Comparison of ENCODE assay signal across 11 cellular contexts in genomic region chr4:175705407-175705806, GRCh38.
DNase-seq lines count a peak whose midpoint lies in the region; ATAC-seq and TF ChIP-seq lines count a peak whose summit lies in the region.
"Had no signal": no experiment of that assay in that cellular context is flagged by ENCODE, and none has a peak within 500 bp of the region (broad histone marks: within the 10 kb centered on the region; RNA-seq: fewer than 3 reads in every experiment).

No MANE protein-coding gene starts in this region.

- H3K27me3 ChIP-seq in MG63 (peaks cover 3% of the 10 kb centered on the region; the same call in 1 of the 2 replicates), right cardiac atrium (ENCODE audit: control insufficient read depth, insufficient read depth) (no peaks in the 10 kb centered on the region)
- H3K27me3 ChIP-seq: pancreas had no signal

- H3K27ac ChIP-seq in right cardiac atrium (ENCODE audit: low read length) = no peak overlapping the region
- H3K27ac ChIP-seq: pancreas had no signal

- ATAC-seq in right cardiac atrium (peak in 1 of 2 donors; percentile 50), HG02759 (IDR thresholded peaks at IDR 0.05; ENCODE audit: unreplicated experiment) (no peak), GM21529 (IDR thresholded peaks at IDR 0.05; ENCODE audit: unreplicated experiment) (no peak)

- H3K27ac Mint-ChIP-seq in endothelial cell (ENCODE audit: unreplicated experiment) = no peak overlapping the region

- H3K4me3 Mint-ChIP-seq in endothelial cell (ENCODE audit: unreplicated experiment) = no peak overlapping the region

- peak; percentile 93 for DNase-seq in MG63
- peak; percentile 89 for DNase-seq in SK-MEL-5 (ENCODE audit: low read depth, low spot score)
- peak; percentile 46 to 83 (median 77) for DNase-seq in right cardiac atrium
- DNase-seq in retina = peak; percentile 72
- no peak for DNase-seq in endothelial cell (ENCODE audit: low spot score)
- DNase-seq in GM19240 (ENCODE audit: insufficient read length, low spot score) = no peak
- DNase-seq: DMS79, NCI-H1930 had no signal

- no peaks in the 10 kb centered on the region for H3K4me1 ChIP-seq in right cardiac atrium (ENCODE audit: control insufficient read depth, insufficient read depth, low read length)
- H3K4me1 ChIP-seq: pancreas had no signal

- H3K4me3 ChIP-seq in MG63 (no peak overlapping the region), right cardiac atrium (ENCODE audit: low read length) (no peak overlapping the region)
- H3K4me3 ChIP-seq: pancreas had no signal

- H3K4me1 Mint-ChIP-seq in endothelial cell (ENCODE audit: unreplicated experiment) = no peaks in the 10 kb centered on the region

- no peaks in the 10 kb centered on the region for H3K36me3 Mint-ChIP-seq in endothelial cell (ENCODE audit: low read depth, unreplicated experiment)

- no peak for TF ChIP-seq CTCF in endothelial cell (IDR thresholded peaks at IDR 0.05; ENCODE audit: unreplicated experiment)

- no peaks in the 10 kb centered on the region for H3K27me3 Mint-ChIP-seq in endothelial cell (ENCODE audit: unreplicated experiment)

- H3K36me3 ChIP-seq in MG63 = no peaks in the 10 kb centered on the region
- H3K36me3 ChIP-seq: pancreas had no signal

- H3K9me3 ChIP-seq in MG63 = no peaks in the 10 kb centered on the region
- H3K9me3 ChIP-seq in right cardiac atrium (ENCODE audit: control insufficient read depth, low read length) = no peaks in the 10 kb centered on the region
- H3K9me3 ChIP-seq: pancreas had no signal

- intact Hi-C loops in right cardiac atrium (cut with DNase I) = no loop called here

- WGBS in right cardiac atrium = 26% methylated on average over 9 of the region's 9 CpGs

- no peaks in the 10 kb centered on the region for H3K9me3 Mint-ChIP-seq in endothelial cell (ENCODE audit: unreplicated experiment)

- in situ Hi-C loops in SK-MEL-5 (cut with HindIII; ENCODE audit: low pct_unique_long_range_greater_than_20kb, low sequenced_read_pairs) = no loop called here

Comparison
In these comparisons a context has a peak if more than half of its experiments do, and no peak if none do; other contexts are left out.
1. DNase-seq: peak in MG63 (single experiment), SK-MEL-5 (single experiment), right cardiac atrium (3 of 3) and retina (single experiment); none in endothelial cell (single experiment) and GM19240 (single experiment).